Comparison of ENCODE assay signal across 39 cellular contexts in genomic region chr1:15122331-15122730, GRCh38. TPM values are rescaled to one million over a fixed set of nuclear protein-coding genes. Genes with fewer than 3 reads are reported as not detected.
"Had no signal": no experiment of that assay in that cellular context is flagged by ENCODE, and none has a peak within 500 bp of the region (broad histone marks: within the 10 kb centered on the region; RNA-seq: fewer than 3 reads in every experiment).

No MANE protein-coding gene starts in this region.

- DNase-seq: activated CD4-positive, alpha-beta memory T cell treated with anti-CD3 and anti-CD28 coated beads for 36 hours; activated CD4-positive, alpha-beta T cell treated with anti-CD3 and anti-CD28 coated beads for 1 hour; activated CD4-positive, alpha-beta T cell treated with anti-CD3 and anti-CD28 coated beads for 36 hours; activated CD4-positive, alpha-beta T cell treated with anti-CD3 and anti-CD28 coated beads, Interleukin-2, amount 10 ng/mL, durations not matched to agents 24 days and 14 days; activated CD4-positive, alpha-beta T cell treated with anti-CD3 and anti-CD28 coated beads, Interleukin-2, amount 50 U/mL, for 1 hour; activated CD4-positive, alpha-beta T cell treated with anti-CD3 and anti-CD28 coated beads, Interleukin-2, amount 50 U/mL, for 4 hours; activated CD4-positive, CD25-positive, alpha-beta regulatory T cell; activated CD8-positive, alpha-beta memory T cell treated with anti-CD3 and anti-CD28 coated beads, Interleukin-2, amount 50 U/mL, for 4 hours; activated CD8-positive, alpha-beta T cell treated with anti-CD3 and anti-CD28 coated beads for 36 hours; activated effector memory CD4-positive, alpha-beta T cell treated with anti-CD3 and anti-CD28 coated beads, Interleukin-2, amount 50 U/mL, for 16 hours; activated gamma-delta T cell treated with Interleukin-2 at 50 U/mL for 16 hours; activated naive CD4-positive, alpha-beta T cell; activated naive CD4-positive, alpha-beta T cell treated with anti-CD3 and anti-CD28 coated beads for 36 hours; activated naive CD8-positive, alpha-beta T cell treated with anti-CD3 and anti-CD28 coated beads, Interleukin-2, amount 10 ng/mL, durations not matched to agents 7 days and 5 days; activated naive CD8-positive, alpha-beta T cell treated with anti-CD3 and anti-CD28 coated beads, Interleukin-2, amount 50 U/mL, for 24 hours; activated T-cell treated with anti-CD3 and anti-CD28 coated beads for 4 hours; activated T-cell treated with anti-CD3 and anti-CD28 coated beads, Interleukin-2, amount 50 U/mL, for 1 hour; activated T-cell treated with anti-CD3 and anti-CD28 coated beads, Interleukin-2, amount 50 U/mL, for 4 hours; activated T-cell treated with anti-CD3 and anti-CD28 coated beads, Interleukin-2, amount 50 U/mL, for 72 hours; amygdala; anterior cingulate cortex; caudate nucleus; cerebellar nuclear complex; T-helper 1 cell; T-helper 2 cell; T-helper 9 cell had no signal

- H3K27me3 Mint-ChIP-seq: activated CD4-positive, alpha-beta T cell treated with anti-CD3 and anti-CD28 coated beads for 36 hours; activated naive CD8-positive, alpha-beta T cell treated with anti-CD3 and anti-CD28 coated beads, Interleukin-2, amount 50 U/mL, for 24 hours; activated T-helper 17 cell treated with anti-CD3 and anti-CD28 coated beads, Interleukin-2, amount 50 U/mL, for 72 hours had no signal

- H3K4me3 ChIP-seq: ascending aorta, cardiac muscle cell had no signal

- H3K4me3 Mint-ChIP-seq: activated CD4-positive, alpha-beta memory T cell treated with anti-CD3 and anti-CD28 coated beads for 36 hours; activated CD4-positive, alpha-beta T cell treated with anti-CD3 and anti-CD28 coated beads for 36 hours; activated CD4-positive, alpha-beta T cell treated with anti-CD3 and anti-CD28 coated beads, Interleukin-2, amount 10 ng/mL, durations not matched to agents 24 days and 14 days; activated CD8-positive, alpha-beta T cell treated with anti-CD3 and anti-CD28 coated beads for 36 hours; activated naive CD4-positive, alpha-beta T cell treated with anti-CD3 and anti-CD28 coated beads for 36 hours; activated naive CD4-positive, alpha-beta T cell treated with anti-CD3 and anti-CD28 coated beads, Interleukin-2, amount 50 U/mL, for 24 hours; activated naive CD8-positive, alpha-beta T cell; activated naive CD8-positive, alpha-beta T cell treated with anti-CD3 and anti-CD28 coated beads, Interleukin-2, amount 10 ng/mL, durations not matched to agents 7 days and 5 days; activated naive CD8-positive, alpha-beta T cell treated with anti-CD3 and anti-CD28 coated beads, Interleukin-2, amount 50 U/mL, for 24 hours; activated T-cell treated with anti-CD3 and anti-CD28 coated beads, Interleukin-2, amount 50 U/mL, for 4 hours; activated T-cell treated with anti-CD3 and anti-CD28 coated beads, Interleukin-2, amount 50 U/mL, for 72 hours; activated T-helper 1 cell treated with anti-CD3 and anti-CD28 coated beads, Interleukin-12 subunit alpha, Interleukin-12 subunit beta, Interleukin-2, Interleukin-4 antibody, amounts not matched to agents 30 ng/mL and 10 ng/mL and 1 ng/mL, durations not matched to agents 14 hours and 24 hours and 36 hours; activated T-helper 17 cell treated with anti-CD3 and anti-CD28 coated beads, Interleukin-2, amount 50 U/mL, for 72 hours; brain; central memory CD8-positive, alpha-beta T cell; T-helper 1 cell treated with Interleukin-12 subunit alpha and Interleukin-12 subunit beta and Interleukin-4 antibody, amounts not matched to agents 30 μg/mL and 1 μg/mL, for 36 hours; T-helper 2 cell treated with Interferon-gamma antibody and Interleukin-4, amounts not matched to agents 5 μg/mL and 100 μg/mL, for 36 hours had no signal

- H3K4me1 ChIP-seq: ascending aorta had no signal

- H3K9me3 Mint-ChIP-seq: activated CD4-positive, alpha-beta memory T cell treated with anti-CD3 and anti-CD28 coated beads for 36 hours; activated CD4-positive, alpha-beta T cell treated with anti-CD3 and anti-CD28 coated beads, Interleukin-2, amount 10 ng/mL, durations not matched to agents 24 days and 14 days; activated CD8-positive, alpha-beta T cell treated with anti-CD3 and anti-CD28 coated beads for 36 hours; activated naive CD4-positive, alpha-beta T cell treated with anti-CD3 and anti-CD28 coated beads for 36 hours; activated naive CD4-positive, alpha-beta T cell treated with anti-CD3 and anti-CD28 coated beads, Interleukin-2, amount 50 U/mL, for 24 hours; activated naive CD8-positive, alpha-beta T cell treated with anti-CD3 and anti-CD28 coated beads, Interleukin-2, amount 10 ng/mL, durations not matched to agents 7 days and 5 days; activated naive CD8-positive, alpha-beta T cell treated with anti-CD3 and anti-CD28 coated beads, Interleukin-2, amount 50 U/mL, for 24 hours; activated T-cell treated with anti-CD3 and anti-CD28 coated beads, Interleukin-2, amount 50 U/mL, for 4 hours; activated T-cell treated with anti-CD3 and anti-CD28 coated beads, Interleukin-2, amount 50 U/mL, for 72 hours; activated T-helper 1 cell treated with anti-CD3 and anti-CD28 coated beads, Interleukin-12 subunit alpha, Interleukin-12 subunit beta, Interleukin-2, Interleukin-4 antibody, amounts not matched to agents 30 ng/mL and 10 ng/mL and 1 ng/mL, durations not matched to agents 14 hours and 24 hours and 36 hours; activated T-helper 17 cell treated with anti-CD3 and anti-CD28 coated beads, Interleukin-2, amount 50 U/mL, for 72 hours; central memory CD8-positive, alpha-beta T cell; T-helper 1 cell treated with Interleukin-12 subunit alpha and Interleukin-12 subunit beta and Interleukin-4 antibody, amounts not matched to agents 30 μg/mL and 1 μg/mL, for 36 hours; T-helper 2 cell treated with Interferon-gamma antibody and Interleukin-4, amounts not matched to agents 5 μg/mL and 100 μg/mL, for 36 hours had no signal

- H3K27ac ChIP-seq: ascending aorta, cardiac muscle cell, VCaP had no signal

- H3K36me3 ChIP-seq: ascending aorta, cardiac muscle cell had no signal

- H3K27ac Mint-ChIP-seq: activated CD4-positive, alpha-beta memory T cell treated with anti-CD3 and anti-CD28 coated beads for 36 hours; activated CD4-positive, alpha-beta T cell treated with anti-CD3 and anti-CD28 coated beads for 36 hours; activated CD4-positive, alpha-beta T cell treated with anti-CD3 and anti-CD28 coated beads, Interleukin-2, amount 10 ng/mL, durations not matched to agents 24 days and 14 days; activated CD8-positive, alpha-beta T cell treated with anti-CD3 and anti-CD28 coated beads for 36 hours; activated naive CD4-positive, alpha-beta T cell treated with anti-CD3 and anti-CD28 coated beads for 36 hours; activated naive CD4-positive, alpha-beta T cell treated with anti-CD3 and anti-CD28 coated beads, Interleukin-2, amount 50 U/mL, for 24 hours; activated naive CD8-positive, alpha-beta T cell; activated naive CD8-positive, alpha-beta T cell treated with anti-CD3 and anti-CD28 coated beads, Interleukin-2, amount 10 ng/mL, durations not matched to agents 7 days and 5 days; activated naive CD8-positive, alpha-beta T cell treated with anti-CD3 and anti-CD28 coated beads, Interleukin-2, amount 50 U/mL, for 24 hours; activated T-cell treated with anti-CD3 and anti-CD28 coated beads, Interleukin-2, amount 50 U/mL, for 72 hours; activated T-helper 1 cell treated with anti-CD3 and anti-CD28 coated beads, Interleukin-12 subunit alpha, Interleukin-12 subunit beta, Interleukin-2, Interleukin-4 antibody, amounts not matched to agents 30 ng/mL and 10 ng/mL and 1 ng/mL, durations not matched to agents 14 hours and 24 hours and 36 hours; activated T-helper 17 cell treated with anti-CD3 and anti-CD28 coated beads, Interleukin-2, amount 50 U/mL, for 72 hours; brain; T-helper 1 cell treated with Interleukin-12 subunit alpha and Interleukin-12 subunit beta and Interleukin-4 antibody, amounts not matched to agents 30 μg/mL and 1 μg/mL, for 36 hours; T-helper 2 cell treated with Interferon-gamma antibody and Interleukin-4, amounts not matched to agents 5 μg/mL and 100 μg/mL, for 36 hours had no signal

- H3K9me3 ChIP-seq: ascending aorta had no signal

- H3K27me3 ChIP-seq: ascending aorta, cardiac muscle cell had no signal

- H3K36me3 Mint-ChIP-seq: activated CD4-positive, alpha-beta memory T cell treated with anti-CD3 and anti-CD28 coated beads for 36 hours; activated naive CD4-positive, alpha-beta T cell treated with anti-CD3 and anti-CD28 coated beads, Interleukin-2, amount 50 U/mL, for 24 hours; activated naive CD8-positive, alpha-beta T cell; activated naive CD8-positive, alpha-beta T cell treated with anti-CD3 and anti-CD28 coated beads, Interleukin-2, amount 10 ng/mL, durations not matched to agents 7 days and 5 days; brain had no signal

- ATAC-seq: activated CD4-positive, alpha-beta T cell treated with anti-CD3 and anti-CD28 coated beads for 36 hours; activated CD4-positive, CD25-positive, alpha-beta regulatory T cell treated with anti-CD3 and anti-CD28 coated beads, Interleukin-2, amount 50 U/mL, for 24 hours; activated CD8-positive, alpha-beta T cell treated with anti-CD3 and anti-CD28 coated beads for 36 hours; activated naive CD8-positive, alpha-beta T cell treated with anti-CD3 and anti-CD28 coated beads, Interleukin-2, amount 50 U/mL, for 24 hours; activated T-cell treated with anti-CD3 and anti-CD28 coated beads, Interleukin-2, amount 50 U/mL, for 4 hours; activated T-cell treated with anti-CD3 and anti-CD28 coated beads, Interleukin-2, amount 50 U/mL, for 72 hours; activated T-helper 17 cell treated with anti-CD3 and anti-CD28 coated beads, Interleukin-2, amount 50 U/mL, for 72 hours had no signal

- H3K4me1 Mint-ChIP-seq: activated CD4-positive, alpha-beta T cell treated with anti-CD3 and anti-CD28 coated beads for 36 hours; activated CD4-positive, alpha-beta T cell treated with anti-CD3 and anti-CD28 coated beads, Interleukin-2, amount 10 ng/mL, durations not matched to agents 24 days and 14 days; activated naive CD4-positive, alpha-beta T cell treated with anti-CD3 and anti-CD28 coated beads, Interleukin-2, amount 50 U/mL, for 24 hours; activated naive CD8-positive, alpha-beta T cell treated with anti-CD3 and anti-CD28 coated beads, Interleukin-2, amount 10 ng/mL, durations not matched to agents 7 days and 5 days; activated naive CD8-positive, alpha-beta T cell treated with anti-CD3 and anti-CD28 coated beads, Interleukin-2, amount 50 U/mL, for 24 hours; activated T-helper 17 cell treated with anti-CD3 and anti-CD28 coated beads, Interleukin-2, amount 50 U/mL, for 72 hours; central memory CD8-positive, alpha-beta T cell had no signal

RNA-seq across cellular contexts. Expression of gene TMEM51, which starts 31.2 kb away (rescaled TPM):
- total RNA-seq: activated CD4-positive, alpha-beta memory T cell treated with anti-CD3 and anti-CD28 coated beads for 36 hours; activated CD8-positive, alpha-beta memory T cell treated with anti-CD3 and anti-CD28 coated beads for 36 hours; activated CD8-positive, alpha-beta T cell treated with anti-CD3 and anti-CD28 coated beads for 36 hours; activated T-cell treated with anti-CD3 and anti-CD28 coated beads, Interleukin-2, amount 50 U/mL, for 72 hours; activated T-helper 17 cell treated with anti-CD3 and anti-CD28 coated beads, Interleukin-2, amount 50 U/mL, for 72 hours; ascending aorta had no signal
